In the genomic region with DNA sequence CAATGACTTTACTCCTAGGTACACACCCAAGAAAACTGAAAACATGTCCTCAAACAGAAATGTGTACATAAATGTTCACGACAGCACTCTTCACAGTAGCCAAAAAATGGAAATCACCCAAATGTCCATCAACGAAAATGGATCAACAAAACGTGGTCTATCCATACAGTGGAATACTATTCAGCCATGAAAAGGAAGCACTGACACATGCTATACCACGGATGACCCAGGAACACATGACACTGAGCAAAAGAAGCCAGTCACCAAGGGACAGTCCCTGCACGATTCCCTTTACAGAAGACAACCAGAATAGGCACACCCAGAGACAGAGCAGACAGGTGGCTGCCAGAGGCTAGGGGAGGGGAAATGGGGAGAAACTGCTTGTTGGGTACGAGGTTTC, we compare ENCODE assay signal across 30 cellular contexts. TPM values are rescaled to one million over a fixed set of nuclear protein-coding genes. Genes with fewer than 3 reads are reported as not detected.
"Had no signal": no experiment of that assay in that cellular context is flagged by ENCODE, and none has a peak within 500 bp of the region (broad histone marks: within the 10 kb centered on the region; RNA-seq: fewer than 3 reads in every experiment).

No MANE protein-coding gene starts in this region.

- H3K27me3 ChIP-seq: colonic mucosa, heart left ventricle, spleen, testis, tibial nerve, upper lobe of right lung, vagina had no signal

- H3K4me3 ChIP-seq: colonic mucosa, heart left ventricle, psoas muscle, spleen, testis, tibial nerve, upper lobe of right lung, vagina had no signal

- H3K27ac ChIP-seq: colonic mucosa, heart left ventricle, psoas muscle, spleen, testis, tibial nerve, upper lobe of right lung, vagina had no signal

- ATAC-seq: heart left ventricle; naive thymus-derived CD4-positive, alpha-beta T cell; psoas muscle; sciatic nerve; stimulated activated naive B cell treated with anti-CD40 and anti-IgM and Interleukin-4, amounts not matched to agents 10 μg/mL and 1 μg/mL and 100 μg/mL, for 72 hours; stimulated activated naive CD8-positive, alpha-beta T cell treated with anti-CD3 and anti-CD28 coated beads, Interleukin-15, amount 100 ng/mL, for 72 hours; upper lobe of right lung had no signal

- DNase-seq: colonic mucosa; dermis blood vessel endothelial cell; heart left ventricle; hippocampal formation; naive thymus-derived CD4-positive, alpha-beta T cell; nephron progenitor cell; psoas muscle; retina; spleen; stimulated activated CD4-positive, alpha-beta T cell treated with anti-CD3 and anti-CD28 coated beads, Interleukin-15, amount 100 ng/mL, for 24 hours; stimulated activated CD4-positive, alpha-beta T cell treated with anti-CD3 and anti-CD28 coated beads, Interleukin-1b, Interleukin-23, amount 100 ng/mL, for 48 hours; stimulated activated CD4-positive, alpha-beta T cell treated with anti-CD3 and anti-CD28 coated beads, Interleukin-4, amount 100 ng/mL, for 24 hours; stimulated activated naive B cell treated with anti-CD40 and anti-IgM and Interleukin-4, amounts not matched to agents 10 μg/mL and 1 μg/mL and 100 μg/mL, for 72 hours; stimulated activated naive CD8-positive, alpha-beta T cell treated with anti-CD3 and anti-CD28 coated beads, Interleukin-15, amount 100 ng/mL, for 72 hours; testis; upper lobe of right lung had no signal

- H3K4me1 ChIP-seq: colonic mucosa, heart left ventricle, psoas muscle, spleen, testis, tibial nerve, upper lobe of right lung, vagina had no signal

- H3K9me3 ChIP-seq: colonic mucosa, psoas muscle, testis, tibial nerve, upper lobe of right lung, vagina had no signal

RNA-seq across cellular contexts. Expression of a gene that starts 21.4 kb away (rescaled TPM):
- total RNA-seq: mononuclear cell, vagina had no signal

RNA-seq across cellular contexts. Expression of a gene that starts 32.5 kb away (rescaled TPM):
- total RNA-seq: colonic mucosa; dermis blood vessel endothelial cell; fibroblast of lung; frontal cortex; glomerular endothelial cell; kidney epithelial cell; liver; lung microvascular endothelial cell; mesenteric fat pad; mononuclear cell; naive thymus-derived CD4-positive, alpha-beta T cell; omental fat pad; psoas muscle; sciatic nerve; skeletal muscle tissue; spleen; subcutaneous adipose tissue; tibial nerve; upper lobe of right lung; vagina had no signal
- polyA plus RNA-seq: fibroblast of lung; heart left ventricle; liver; naive thymus-derived CD4-positive, alpha-beta T cell had no signal

RNA-seq across cellular contexts. Expression of a gene that starts 39.5 kb away (rescaled TPM):
- total RNA-seq: dermis blood vessel endothelial cell; fibroblast of lung; frontal cortex; glomerular endothelial cell; heart left ventricle; kidney epithelial cell; lung microvascular endothelial cell; mesenteric fat pad; mononuclear cell; naive thymus-derived CD4-positive, alpha-beta T cell; omental fat pad; psoas muscle; sciatic nerve; skeletal muscle tissue; spleen; subcutaneous adipose tissue; tibial nerve; vagina had no signal
- polyA plus RNA-seq: fibroblast of lung; heart left ventricle; naive thymus-derived CD4-positive, alpha-beta T cell; spleen had no signal
